Comparison of ENCODE assay signal across 1 cellular context in genomic region chr3:109926376-109926775, GRCh38.
TF ChIP-seq lines count a peak whose summit lies in the region.

No MANE protein-coding gene starts in this region.

TF ChIP-seq in IMR-90, 13 proteins besides CTCF, POLR2A, EP300 and RAD21:
- TF ChIP-seq CHD1 (IDR thresholded peaks at IDR 0.05; ENCODE audit: low read depth, low read length): no peak
- TF ChIP-seq ELK1 (IDR thresholded peaks at IDR 0.05; ENCODE audit: borderline replicate concordance, low read depth, low read length): no peak
- TF ChIP-seq NFE2L2 (IDR thresholded peaks at IDR 0.05; ENCODE audit: low read depth, low read length): no peak
- no peak for TF ChIP-seq RFX5 (IDR thresholded peaks at IDR 0.05; ENCODE audit: low read depth, low read length)
